In the genomic region with DNA sequence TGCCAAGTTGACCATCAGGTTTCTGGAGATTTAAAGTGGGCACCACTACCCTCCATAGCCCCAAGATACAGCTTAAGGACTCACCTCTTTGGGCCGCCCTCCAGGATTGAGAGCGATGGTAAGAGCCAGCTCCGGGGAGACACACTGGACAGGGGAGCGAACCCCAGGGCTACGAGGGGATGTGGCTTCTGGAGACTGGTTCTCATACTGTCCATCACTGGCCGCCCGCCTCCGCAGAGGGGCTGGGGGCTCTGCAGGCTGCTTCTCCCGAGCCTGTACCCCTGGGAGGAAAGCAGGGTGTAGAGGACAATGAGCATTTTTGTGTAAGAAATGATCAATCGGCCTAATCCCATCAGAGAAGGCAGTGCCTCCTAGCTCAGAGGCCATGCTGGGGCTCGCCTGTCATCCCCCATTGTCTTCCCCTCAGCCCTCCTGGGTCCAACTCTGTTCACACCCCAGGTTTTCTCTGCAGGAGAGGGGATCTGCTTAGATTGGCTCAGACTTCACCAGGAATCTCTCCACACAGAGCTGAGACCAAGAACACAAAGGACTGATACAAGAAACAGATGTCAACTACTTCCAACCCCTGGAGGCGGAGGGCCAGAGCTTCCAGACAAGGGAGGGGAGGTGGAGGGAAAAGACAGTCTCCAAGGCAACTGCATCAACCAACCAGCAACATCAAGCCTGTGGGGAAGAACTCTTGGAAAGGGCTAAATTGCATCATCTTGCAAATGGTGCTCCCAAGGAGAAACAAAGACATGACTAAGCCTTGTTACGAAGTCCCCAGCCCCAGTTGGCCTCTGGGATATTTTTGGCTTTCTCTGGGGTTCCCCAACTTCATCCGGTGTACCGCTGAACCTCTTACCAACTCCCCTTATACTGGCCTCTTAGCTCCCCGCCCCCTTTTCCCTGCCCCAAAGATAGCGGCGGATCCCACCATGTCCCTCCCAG, we compare ENCODE assay signal across 11 cellular contexts.
A peak's percentile ranks its signal among the peaks of the same experiment; 100 is the strongest.
DNase-seq lines count a peak whose midpoint lies in the region; TF ChIP-seq lines count a peak whose summit lies in the region.
"Had no signal": no experiment of that assay in that cellular context is flagged by ENCODE, and none has a peak within 500 bp of the region (broad histone marks: within the 10 kb centered on the region; RNA-seq: fewer than 3 reads in every experiment).

No MANE protein-coding gene starts in this region.

- H3K79me2 ChIP-seq in neural cell (replicated peaks; ENCODE audit: insufficient read depth, low read length) = no peaks in the 10 kb centered on the region

- H4K20me1 ChIP-seq in neural cell (ENCODE audit: insufficient read depth) = no peaks in the 10 kb centered on the region

- TF ChIP-seq EP300 in neural cell (conservative IDR thresholded peaks at IDR 0.05; ENCODE audit: poor library complexity, severe bottlenecking) = peak; percentile 68

- peak overlapping the region; percentile 22 for H3K4me2 ChIP-seq in neural cell (ENCODE audit: low read length)

- no peaks in the 10 kb centered on the region for H3K27me3 ChIP-seq in neural cell (ENCODE audit: insufficient read depth, low read depth, low read length)

- peak overlapping the region; percentile 40 for H2AFZ ChIP-seq in neural cell (ENCODE audit: low read depth, low read length)

- H3K4me3 ChIP-seq in neural cell (ENCODE audit: low read length) = peak overlapping the region; percentile 33
- H3K4me3 ChIP-seq: cardiac muscle cell had no signal

- TF ChIP-seq RAD21 in neural cell (conservative IDR thresholded peaks at IDR 0.05) = peak; percentile 23

- H3F3A ChIP-seq in neural cell (ENCODE audit: insufficient read depth, low read length, poor library complexity, severe bottlenecking) = no peaks in the 10 kb centered on the region

- H3K27ac ChIP-seq in neural cell (ENCODE audit: low read length) = peak overlapping the region; percentile 81
- H3K27ac ChIP-seq: cardiac muscle cell had no signal

- peak overlapping the region; percentile 54 for H3K9ac ChIP-seq in neural cell (ENCODE audit: low read length)

- DNase-seq in AG08395 (ENCODE audit: low spot score) (peak; percentile 88), SK-N-DZ (ENCODE audit: low spot score) (peak; percentile 10), fibroblast of peridontal ligament (ENCODE audit: extremely low read depth) (peak; percentile 97), cortex of kidney (lab: John Stamatoyannopoulos, UW) (no peak), NCI-H2029 treated with DMSO at 0.1 percent for 48 hours (lab: John Stamatoyannopoulos, UW) (no peak), RPMI8226 (no peak)
- DNase-seq in stimulated activated CD8-positive, alpha-beta memory T cell treated with anti-CD3 and anti-CD28 coated beads, Interleukin-4, amount 100 ng/mL, for 48 hours = no peak
- DNase-seq: CD4-positive, CD25-positive, alpha-beta regulatory T cell; KBM-7 had no signal

- no peaks in the 10 kb centered on the region for H3K9me2 ChIP-seq in neural cell (ENCODE audit: insufficient read depth, low read length)

- TF ChIP-seq CTCF in neural cell (IDR thresholded peaks at IDR 0.05; ENCODE audit: poor library complexity, severe bottlenecking) = no peak

- H3K36me3 ChIP-seq in neural cell (ENCODE audit: insufficient read depth, low read length) = no peaks in the 10 kb centered on the region
- H3K36me3 ChIP-seq: cardiac muscle cell had no signal

- no peaks in the 10 kb centered on the region for H3K9me3 ChIP-seq in neural cell (ENCODE audit: low read length)

TF ChIP-seq in neural cell, 6 proteins besides CTCF, POLR2A, EP300 and RAD21:
- no peak for TF ChIP-seq SMC3 (conservative IDR thresholded peaks at IDR 0.05; ENCODE audit: poor library complexity)
- TF ChIP-seq MXI1 (conservative IDR thresholded peaks at IDR 0.05; ENCODE audit: poor library complexity, severe bottlenecking) = no peak
- peak; percentile 67 for TF ChIP-seq POLR2AphosphoS5 (IDR thresholded peaks at IDR 0.05)
- TF ChIP-seq, protein P1, sequence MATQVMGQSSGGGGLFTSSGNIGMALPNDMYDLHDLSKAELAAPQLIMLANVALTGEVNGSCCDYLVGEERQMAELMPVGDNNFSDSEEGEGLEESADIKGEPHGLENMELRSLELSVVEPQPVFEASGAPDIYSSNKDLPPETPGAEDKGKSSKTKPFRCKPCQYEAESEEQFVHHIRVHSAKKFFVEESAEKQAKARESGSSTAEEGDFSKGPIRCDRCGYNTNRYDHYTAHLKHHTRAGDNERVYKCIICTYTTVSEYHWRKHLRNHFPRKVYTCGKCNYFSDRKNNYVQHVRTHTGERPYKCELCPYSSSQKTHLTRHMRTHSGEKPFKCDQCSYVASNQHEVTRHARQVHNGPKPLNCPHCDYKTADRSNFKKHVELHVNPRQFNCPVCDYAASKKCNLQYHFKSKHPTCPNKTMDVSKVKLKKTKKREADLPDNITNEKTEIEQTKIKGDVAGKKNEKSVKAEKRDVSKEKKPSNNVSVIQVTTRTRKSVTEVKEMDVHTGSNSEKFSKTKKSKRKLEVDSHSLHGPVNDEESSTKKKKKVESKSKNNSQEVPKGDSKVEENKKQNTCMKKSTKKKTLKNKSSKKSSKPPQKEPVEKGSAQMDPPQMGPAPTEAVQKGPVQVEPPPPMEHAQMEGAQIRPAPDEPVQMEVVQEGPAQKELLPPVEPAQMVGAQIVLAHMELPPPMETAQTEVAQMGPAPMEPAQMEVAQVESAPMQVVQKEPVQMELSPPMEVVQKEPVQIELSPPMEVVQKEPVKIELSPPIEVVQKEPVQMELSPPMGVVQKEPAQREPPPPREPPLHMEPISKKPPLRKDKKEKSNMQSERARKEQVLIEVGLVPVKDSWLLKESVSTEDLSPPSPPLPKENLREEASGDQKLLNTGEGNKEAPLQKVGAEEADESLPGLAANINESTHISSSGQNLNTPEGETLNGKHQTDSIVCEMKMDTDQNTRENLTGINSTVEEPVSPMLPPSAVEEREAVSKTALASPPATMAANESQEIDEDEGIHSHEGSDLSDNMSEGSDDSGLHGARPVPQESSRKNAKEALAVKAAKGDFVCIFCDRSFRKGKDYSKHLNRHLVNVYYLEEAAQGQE (IDR thresholded peaks at IDR 0.05; ENCODE audit: borderline replicate concordance) = no peak
- no peak for TF ChIP-seq TAF1 (IDR thresholded peaks at IDR 0.05; ENCODE audit: low read depth)

Comparison
In these comparisons a context has a peak if more than half of its experiments do, and no peak if none do; other contexts are left out.
1. DNase-seq: peak in AG08395 (single experiment), SK-N-DZ (single experiment) and fibroblast of peridontal ligament (single experiment); none in cortex of kidney (single experiment), stimulated activated CD8-positive, alpha-beta memory T cell treated with anti-CD3 and anti-CD28 coated beads, Interleukin-4, amount 100 ng/mL, for 48 hours (single experiment), NCI-H2029 treated with DMSO at 0.1 percent for 48 hours (single experiment) and RPMI8226 (single experiment).